17 cellular contexts compared by ENCODE assay signal in the genomic region with DNA sequence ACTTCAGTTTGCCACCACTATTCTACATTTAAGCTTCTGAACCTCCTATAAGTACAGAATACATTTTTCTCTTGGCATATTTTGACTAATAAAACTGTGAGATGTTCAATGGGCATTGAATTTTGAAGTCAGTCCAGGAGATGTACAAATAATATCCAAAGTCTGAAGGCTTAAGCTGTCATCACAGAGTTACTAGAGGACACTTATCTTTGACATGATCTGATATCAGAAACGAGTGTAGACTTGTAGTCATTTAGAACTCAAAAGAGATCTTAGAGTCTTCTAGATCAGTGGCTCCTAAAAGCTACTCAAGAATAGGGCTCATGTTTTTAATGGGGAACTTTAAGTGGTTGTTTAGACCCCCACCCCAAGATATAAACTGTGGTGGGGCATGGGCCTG.
DNase-seq lines count a peak whose midpoint lies in the region; ATAC-seq and TF ChIP-seq lines count a peak whose summit lies in the region.
"Had no signal": no experiment of that assay in that cellular context is flagged by ENCODE, and none has a peak within 500 bp of the region (broad histone marks: within the 10 kb centered on the region; RNA-seq: fewer than 3 reads in every experiment).

No MANE protein-coding gene starts in this region.

- WGBS in esophagus squamous epithelium, 2 donors: 20 to 45% methylated on average over 1 of the region's 1 CpG
- 52% methylated on average over 1 of the region's 1 CpG for WGBS in suprapubic skin

- peaks cover 81% of the 10 kb centered on the region for H3K4me1 Mint-ChIP-seq in activated T-cell treated with anti-CD3 and anti-CD28 coated beads, Interleukin-2, amount 50 U/mL, for 4 hours (ENCODE audit: low read depth)
- peaks cover 71% of the 10 kb centered on the region for H3K4me1 Mint-ChIP-seq in activated B cell treated with CpG ODN at 0.5 μM for 24 hours

- H3K9me3 ChIP-seq in esophagus squamous epithelium: no peaks in the 10 kb centered on the region
- H3K9me3 ChIP-seq in suprapubic skin: no peaks in the 10 kb centered on the region
- H3K9me3 ChIP-seq: HAP-1 had no signal

- H3K4me3 ChIP-seq in esophagus squamous epithelium (no peak overlapping the region), suprapubic skin (no peak overlapping the region)
- H3K4me3 ChIP-seq: HAP-1 had no signal

- no peaks in the 10 kb centered on the region for H3K9me3 Mint-ChIP-seq in activated T-cell treated with anti-CD3 and anti-CD28 coated beads, Interleukin-2, amount 50 U/mL, for 4 hours
- no peaks in the 10 kb centered on the region for H3K9me3 Mint-ChIP-seq in activated B cell treated with CpG ODN at 0.5 μM for 24 hours

- H3K27ac Mint-ChIP-seq in activated B cell treated with CpG ODN at 0.5 μM for 24 hours: peak overlapping the region; percentile 54

- H3K4me3 Mint-ChIP-seq in activated T-cell treated with anti-CD3 and anti-CD28 coated beads, Interleukin-2, amount 50 U/mL, for 4 hours: no peak overlapping the region
- no peak overlapping the region for H3K4me3 Mint-ChIP-seq in activated B cell treated with CpG ODN at 0.5 μM for 24 hours

- no peak for TF ChIP-seq EP300 in suprapubic skin (IDR thresholded peaks at IDR 0.05)

- H3K27me3 ChIP-seq in esophagus squamous epithelium (no peaks in the 10 kb centered on the region), suprapubic skin (no peaks in the 10 kb centered on the region)

- TF ChIP-seq POLR2A in esophagus squamous epithelium (IDR thresholded peaks at IDR 0.05): no peak
- no peak for TF ChIP-seq POLR2A in suprapubic skin (IDR thresholded peaks at IDR 0.05)

- peak; percentile 16 to 47 for ATAC-seq in activated T-cell treated with anti-CD3 and anti-CD28 coated beads, Interleukin-2, amount 50 U/mL, for 4 hours
- ATAC-seq in activated B cell treated with CpG ODN at 0.5 μM for 24 hours (ENCODE audit: low read depth) (no peak), GM18502 (IDR thresholded peaks at IDR 0.05; ENCODE audit: poor library complexity, unreplicated experiment) (no peak), HG03460 (IDR thresholded peaks at IDR 0.05; ENCODE audit: unreplicated experiment) (no peak)
- ATAC-seq: left cardiac atrium, right cardiac atrium had no signal

- intact Hi-C loops in activated B cell treated with CpG ODN at 0.5 μM for 24 hours (cut with micrococcal nuclease): no loop called here
- intact Hi-C loops in esophagus squamous epithelium (cut with DNase I): no loop called here

- H3K27ac ChIP-seq in esophagus squamous epithelium (peak overlapping the region in 3 of 4 donors; percentile 27 to 79 (median 31)), suprapubic skin (peak overlapping the region; percentile 73)
- H3K27ac ChIP-seq: epithelial cell of prostate had no signal

- CTCF ChIA-PET in activated B cell treated with CpG ODN at 0.5 μM for 24 hours (lab: Charles Lee): interaction anchor here (0.7 to 1.0 kb wide), 3 partner anchors 9 to 183 kb away, joined by 3 to 5 read pairs (median 3); no protein-coding TSS in a partner anchor

- POLR2A ChIA-PET in activated B cell treated with CpG ODN at 0.5 μM for 24 hours (lab: Charles Lee): interaction anchor here (0.7 to 1.1 kb wide), 2 partner anchors 103 to 181 kb away, joined by 3 to 8 read pairs; no protein-coding TSS in a partner anchor

- H3K4me1 ChIP-seq in esophagus squamous epithelium (peaks cover 6 to 67% (median 23%) of the 10 kb centered on the region in 3 donors), suprapubic skin (peaks cover 68% of the 10 kb centered on the region)

- TF ChIP-seq CTCF in activated B cell treated with CpG ODN at 0.5 μM for 24 hours (IDR thresholded peaks at IDR 0.05) (no peak), esophagus squamous epithelium (IDR thresholded peaks at IDR 0.05) (no peak), suprapubic skin (IDR thresholded peaks at IDR 0.05) (no peak)

- no peaks in the 10 kb centered on the region for H3K27me3 Mint-ChIP-seq in activated T-cell treated with anti-CD3 and anti-CD28 coated beads, Interleukin-2, amount 50 U/mL, for 4 hours (ENCODE audit: low read depth)
- no peaks in the 10 kb centered on the region for H3K27me3 Mint-ChIP-seq in activated B cell treated with CpG ODN at 0.5 μM for 24 hours
- H3K27me3 Mint-ChIP-seq: stimulated activated naive CD8-positive, alpha-beta T cell treated with anti-CD3 and anti-CD28 coated beads, Interleukin-15, amount 100 ng/mL, for 72 hours had no signal

- H3K36me3 Mint-ChIP-seq in activated T-cell treated with anti-CD3 and anti-CD28 coated beads, Interleukin-2, amount 50 U/mL, for 4 hours (ENCODE audit: insufficient read depth): peaks cover 83% of the 10 kb centered on the region
- H3K36me3 Mint-ChIP-seq in activated B cell treated with CpG ODN at 0.5 μM for 24 hours (ENCODE audit: low read depth): peaks cover 93% of the 10 kb centered on the region

- peaks cover 0 to 75% (median 0%) of the 10 kb centered on the region in 3 donors for H3K36me3 ChIP-seq in esophagus squamous epithelium
- H3K36me3 ChIP-seq in suprapubic skin: peaks cover 28% of the 10 kb centered on the region

- no peak for DNase-seq in activated T-cell treated with anti-CD3 and anti-CD28 coated beads, Interleukin-2, amount 50 U/mL, for 4 hours
- DNase-seq in activated T-cell treated with anti-CD3 and anti-CD28 coated beads for 4 hours (no peak), activated B cell treated with CpG ODN at 0.5 μM for 24 hours (no peak), esophagus squamous epithelium (lab: John Stamatoyannopoulos, UW) (no peak), suprapubic skin (ENCODE audit: low spot score in 2 of 2) (no peak), SHP77 treated with DMSO at 0.1 percent for 48 hours (lab: John Stamatoyannopoulos, UW) (no peak)
- DNase-seq: activated effector memory CD4-positive, alpha-beta T cell treated with anti-CD3 and anti-CD28 coated beads, Interleukin-2, amount 50 U/mL, for 16 hours; central memory CD4-positive, alpha-beta T cell; left cardiac atrium; NCI-H1105; NCI-H446 treated with DMSO at 0.1 percent for 48 hours; right cardiac atrium; stimulated activated naive CD8-positive, alpha-beta T cell treated with anti-CD3 and anti-CD28 coated beads, Interleukin-15, amount 100 ng/mL, for 72 hours had no signal

Comparison
In these comparisons a context has a peak if more than half of its experiments do, and no peak if none do; other contexts are left out.
1. ATAC-seq: peak in activated T-cell treated with anti-CD3 and anti-CD28 coated beads, Interleukin-2, amount 50 U/mL, for 4 hours (2 of 2); none in activated B cell treated with CpG ODN at 0.5 μM for 24 hours (single experiment), GM18502 (single experiment) and HG03460 (single experiment).